8 cellular contexts compared by ENCODE assay signal in genomic region chr3:2156244-2156847, GRCh38. TPM values are rescaled to one million over a fixed set of nuclear protein-coding genes. Genes with fewer than 3 reads are reported as not detected.
DNase-seq lines count a peak whose midpoint lies in the region; ATAC-seq and TF ChIP-seq lines count a peak whose summit lies in the region.

No MANE protein-coding gene starts in this region.

- no peak overlapping the region for H3K27ac Mint-ChIP-seq in GM23338

- H3K27ac ChIP-seq in GM23338 (ENCODE audit: low read depth) = no peak overlapping the region
- H3K27ac ChIP-seq in caudate nucleus (ENCODE audit: low read depth, low read length) = no peak overlapping the region

- H3K79me2 ChIP-seq in GM23338 (replicated peaks; ENCODE audit: insufficient read depth) = no peaks in the 10 kb centered on the region

- peaks cover 1% of the 10 kb centered on the region for H3K27me3 Mint-ChIP-seq in GM23338 (ENCODE audit: insufficient read depth, low read depth, poor library complexity)

- no peaks in the 10 kb centered on the region for H3K27me3 ChIP-seq in GM23338 (ENCODE audit: insufficient read depth)

- TF ChIP-seq CTCF in GM10248 (IDR thresholded peaks at IDR 0.05; ENCODE audit: control extremely low read depth, extremely low read depth, low read depth, missing control alignments) (peak; percentile 67), GM23338 (conservative IDR thresholded peaks at IDR 0.05; ENCODE audit: low read depth in 2 of 2) (peak; percentile 86 to 92)

- H4K20me1 ChIP-seq in GM23338 (replicated peaks; ENCODE audit: insufficient read depth) = no peaks in the 10 kb centered on the region

- no peaks in the 10 kb centered on the region for H3F3A ChIP-seq in GM23338 (replicated peaks; ENCODE audit: low read depth)

- CTCF ChIA-PET in GM10248 (lab: Yijun Ruan, JAX) = interaction anchor here (0.7 to 3.2 kb wide), 9 partner anchors 10 to 911 kb away, joined by 3 to 16 read pairs (median 3); no protein-coding TSS in a partner anchor

- H3K4me1 Mint-ChIP-seq in GM23338 = no peaks in the 10 kb centered on the region

- H3K9me3 Mint-ChIP-seq in GM23338 = peaks cover 31% of the 10 kb centered on the region

- H3K4me2 ChIP-seq in GM23338 = no peak overlapping the region

- DNase-seq in GM10248 (ENCODE audit: extremely low spot score) (peak; percentile 15), GM23338 (ENCODE audit: low spot score) (peak; percentile 71), OCI-M1 (lab: John Stamatoyannopoulos, UW) (peak; percentile 80), germinal center (ENCODE audit: low spot score) (peak; percentile 5), epidermal melanocyte (ENCODE audit: insufficient read length, low spot score) (no peak), CD1c-positive myeloid dendritic cell (ENCODE audit: extremely low spot score) (no peak), caudate nucleus (lab: John Stamatoyannopoulos, UW) (no peak)

- no peaks in the 10 kb centered on the region for H3K36me3 ChIP-seq in GM23338 (ENCODE audit: insufficient read depth)

- no peaks in the 10 kb centered on the region for H3K9me2 ChIP-seq in GM23338 (ENCODE audit: insufficient read depth)

- ATAC-seq in GM23338 (no peak), HG03108 (IDR thresholded peaks at IDR 0.05; ENCODE audit: unreplicated experiment) (no peak)

- H3K4me1 ChIP-seq in GM23338 (ENCODE audit: insufficient read depth) = no peaks in the 10 kb centered on the region

- H3K4me3 ChIP-seq in GM23338 = no peak overlapping the region

- H3K36me3 Mint-ChIP-seq in GM23338 (ENCODE audit: low read depth) = peaks cover 33% of the 10 kb centered on the region

- no peak overlapping the region for H2AFZ ChIP-seq in GM23338

- H3K4me3 Mint-ChIP-seq in GM23338 = no peak overlapping the region

- POLR2A ChIA-PET in GM10248 (lab: Yijun Ruan, JAX) = no interaction called here

TF ChIP-seq in GM23338, 12 proteins besides CTCF, POLR2A, EP300 and RAD21:
- TF ChIP-seq EZH2phosphoT487 (IDR thresholded peaks at IDR 0.05; ENCODE audit: unreplicated experiment) = no peak
- TF ChIP-seq CREB1 (CRISPR knock-in tag; IDR thresholded peaks at IDR 0.05; ENCODE audit: low read depth) = no peak
- TF ChIP-seq ZNF331 (CRISPR knock-in tag; IDR thresholded peaks at IDR 0.05; ENCODE audit: low read depth) = no peak
- no peak for TF ChIP-seq REST (IDR thresholded peaks at IDR 0.05; ENCODE audit: unreplicated experiment)
- TF ChIP-seq ETS1 (IDR thresholded peaks at IDR 0.05) = no peak
- TF ChIP-seq STAT1 (IDR thresholded peaks at IDR 0.05; ENCODE audit: unreplicated experiment) = no peak
- no peak for TF ChIP-seq JUNB (IDR thresholded peaks at IDR 0.05; ENCODE audit: unreplicated experiment)
- TF ChIP-seq NANOG (IDR thresholded peaks at IDR 0.05; ENCODE audit: borderline replicate concordance) = no peak
- no peak for TF ChIP-seq POLR2AphosphoS5 (IDR thresholded peaks at IDR 0.05; ENCODE audit: low read depth)
- TF ChIP-seq ZNF114 (CRISPR knock-in tag; IDR thresholded peaks at IDR 0.05) = no peak
- no peak for TF ChIP-seq EZH2 (IDR thresholded peaks at IDR 0.05; ENCODE audit: low read depth, unreplicated experiment)
TF ChIP-seq in GM23338: peak in this region for 0.

RNA-seq across cellular contexts. Expression of gene CNTN4, which starts 57.7 kb away (rescaled TPM):
- 1.1 and 4.0 TPM in 2 replicates for total RNA-seq in GM23338 (2014; rRNA removed; shearing (Covaris generic))
- 0.82 and 0.91 TPM in 2 replicates for polyA plus RNA-seq in GM23338 (2016; fragmentation: Nextera tagmentation; extraction: Ambion mirVana)

Comparison
In these comparisons a context has a peak if more than half of its experiments do, and no peak if none do; other contexts are left out.
1. DNase-seq: peak in GM10248 (single experiment), GM23338 (single experiment), OCI-M1 (single experiment) and germinal center (single experiment); none in epidermal melanocyte (single experiment), CD1c-positive myeloid dendritic cell (single experiment) and caudate nucleus (0 of 61).